Comparison of ENCODE assay signal across 8 cellular contexts in the genomic region with DNA sequence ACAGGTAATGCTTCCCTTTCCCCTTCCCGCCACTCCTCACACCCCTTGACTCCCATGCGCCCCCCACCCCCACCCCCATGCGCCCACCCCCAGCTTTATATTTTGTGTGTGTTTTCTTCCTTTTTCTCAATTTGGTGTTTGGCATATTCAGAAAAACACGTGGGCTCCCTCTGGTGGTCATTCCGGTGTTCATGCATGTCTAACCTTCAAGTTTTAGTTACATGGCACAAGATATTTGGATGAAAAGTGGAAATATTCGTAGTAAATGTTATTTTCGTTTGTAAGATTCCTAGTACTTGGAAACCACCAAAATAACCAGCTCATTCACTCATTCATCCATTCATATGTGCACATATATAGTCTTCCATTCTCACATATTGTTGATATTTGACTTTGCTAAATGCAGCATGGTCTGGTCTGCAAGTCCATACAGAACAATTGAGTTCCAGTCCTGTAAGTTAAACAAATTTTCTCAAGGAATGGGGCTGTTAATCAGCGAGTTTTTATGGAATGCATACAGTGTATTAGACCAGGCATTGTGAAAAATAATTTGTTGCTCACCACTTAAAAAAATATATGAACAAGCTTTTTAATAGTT.
DNase-seq lines count a peak whose midpoint lies in the region; ATAC-seq and TF ChIP-seq lines count a peak whose summit lies in the region.

No MANE protein-coding gene starts in this region.

- peak; percentile 82 for TF ChIP-seq CTCF in DND-41 (IDR thresholded peaks at IDR 0.05; ENCODE audit: borderline replicate concordance, extremely low read depth, low read length, poor library complexity, severe bottlenecking)
- TF ChIP-seq CTCF in Loucy (conservative IDR thresholded peaks at IDR 0.05; ENCODE audit: low read length): peak; percentile 77

- DNase-seq in DND-41 (peak; percentile 70), SW480 (ENCODE audit: low spot score) (peak; percentile 44), amygdala (lab: John Stamatoyannopoulos, UW) (peak in 41 of 56 donors; percentile 3 to 84 (median 30)), iPS DF 19.7 (ENCODE audit: low read depth, low spot score) (peak; percentile 30)
- peak; percentile 26 to 58 for DNase-seq in stimulated activated CD4-positive, alpha-beta T cell treated with anti-CD3 and anti-CD28 coated beads, Interleukin-15, amount 100 ng/mL, for 48 hours (ENCODE audit: low read depth in 2 of 2)

- H3K27me3 ChIP-seq in DND-41 (ENCODE audit: insufficient read depth, low read length, poor library complexity) (no peaks in the 10 kb centered on the region), Loucy (ENCODE audit: insufficient read depth, low read length, poor library complexity, severe bottlenecking) (no peaks in the 10 kb centered on the region)

- peak; percentile 73 for ATAC-seq in DND-41 (ENCODE audit: insufficient read depth, low read depth)
- ATAC-seq in GM21619 (IDR thresholded peaks at IDR 0.05; ENCODE audit: unreplicated experiment): no peak
- no peak for ATAC-seq in HG02798 (IDR thresholded peaks at IDR 0.05; ENCODE audit: poor library complexity, unreplicated experiment)

- no peak overlapping the region for H3K4me3 ChIP-seq in DND-41 (ENCODE audit: low read depth in 1 of 2, low read length in 2 of 2)
- no peak overlapping the region for H3K4me3 ChIP-seq in Loucy (ENCODE audit: low read length, poor library complexity, severe bottlenecking)

- H3K4me1 ChIP-seq in DND-41 (ENCODE audit: insufficient read depth, low read length) (peaks cover 15% of the 10 kb centered on the region), Loucy (ENCODE audit: insufficient read depth, low read length, poor library complexity, severe bottlenecking) (peaks cover 11% of the 10 kb centered on the region)

- no peak overlapping the region for H3K4me2 ChIP-seq in DND-41 (ENCODE audit: insufficient read depth, low read length)
- peak overlapping the region; percentile 61 for H3K4me2 ChIP-seq in Loucy (ENCODE audit: low read depth, low read length, poor library complexity, severe bottlenecking)

- no peak overlapping the region for H3K9ac ChIP-seq in DND-41 (ENCODE audit: low read depth, low read length)
- no peak overlapping the region for H3K9ac ChIP-seq in Loucy (ENCODE audit: low read depth, low read length, poor library complexity, severe bottlenecking)

- H3K36me3 ChIP-seq in DND-41 (ENCODE audit: insufficient read depth, low read length): no peaks in the 10 kb centered on the region
- no peaks in the 10 kb centered on the region for H3K36me3 ChIP-seq in Loucy (ENCODE audit: insufficient read depth, low read length)

- H3K9me3 ChIP-seq in DND-41 (ENCODE audit: insufficient read depth, low read length, severe bottlenecking): no peaks in the 10 kb centered on the region
- no peaks in the 10 kb centered on the region for H3K9me3 ChIP-seq in Loucy (ENCODE audit: insufficient read depth, low read depth, low read length)

- no peaks in the 10 kb centered on the region; the same call in 1 of the 2 replicates for H4K20me1 ChIP-seq in DND-41 (ENCODE audit: insufficient read depth, low read length)
- no peaks in the 10 kb centered on the region for H4K20me1 ChIP-seq in Loucy (ENCODE audit: insufficient read depth, low read length, poor library complexity, severe bottlenecking)

- H3K79me2 ChIP-seq in DND-41 (ENCODE audit: insufficient read depth, low read length) (no peaks in the 10 kb centered on the region), Loucy (ENCODE audit: insufficient read depth, low read length) (no peaks in the 10 kb centered on the region)

- H3K27ac ChIP-seq in DND-41 (ENCODE audit: low read length): no peak overlapping the region

- no peaks in the 10 kb centered on the region for H3F3A ChIP-seq in Loucy (ENCODE audit: low read depth)

- no peak overlapping the region for H2AFZ ChIP-seq in DND-41 (ENCODE audit: low read depth, low read length)
- H2AFZ ChIP-seq in Loucy (ENCODE audit: low read length): no peak overlapping the region

- no peaks in the 10 kb centered on the region for H3K9me2 ChIP-seq in Loucy (replicated peaks; ENCODE audit: low read depth, low read length)
